ENCODE assay signal across 13 cellular contexts in the genomic region with DNA sequence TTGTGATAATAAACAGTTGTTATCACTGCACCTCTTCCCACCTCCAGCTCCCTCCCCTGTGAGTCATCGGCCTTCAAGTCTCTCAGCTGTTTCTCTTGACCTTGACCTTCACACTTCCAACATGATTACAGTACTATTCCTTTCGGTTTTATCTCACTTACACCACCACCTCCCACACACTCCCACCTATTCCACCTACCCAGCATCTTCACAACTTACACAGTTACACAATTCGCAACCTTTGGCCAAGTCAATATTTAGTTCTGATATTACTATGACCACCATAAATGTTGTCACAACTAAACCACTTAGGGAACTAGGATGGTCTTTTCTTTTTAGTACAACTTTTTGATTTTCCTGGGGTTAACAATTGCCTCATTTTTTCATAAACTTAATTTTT.
A peak's percentile ranks its signal among the peaks of the same experiment; 100 is the strongest.
DNase-seq lines count a peak whose midpoint lies in the region; ATAC-seq and TF ChIP-seq lines count a peak whose summit lies in the region.
"Had no signal": no experiment of that assay in that cellular context is flagged by ENCODE, and none has a peak within 500 bp of the region (broad histone marks: within the 10 kb centered on the region; RNA-seq: fewer than 3 reads in every experiment).

No MANE protein-coding gene starts in this region.

- H3K4me3 Mint-ChIP-seq in activated naive CD4-positive, alpha-beta T cell treated with anti-CD3 and anti-CD28 coated beads for 36 hours = no peak overlapping the region
- H3K4me3 Mint-ChIP-seq in stimulated activated naive CD8-positive, alpha-beta T cell treated with anti-CD3 and anti-CD28 coated beads, Interleukin-15, Interleukin-2, amounts not matched to agents 100 ng/mL and 50 ng/mL, for 24 hours = peak overlapping the region; percentile 14
- H3K4me3 Mint-ChIP-seq: CD8-positive, alpha-beta T cell; T-helper 1 cell treated with Interleukin-12 subunit alpha and Interleukin-12 subunit beta and Interleukin-4 antibody, amounts not matched to agents 30 μg/mL and 1 μg/mL, for 36 hours had no signal

- H3K4me1 Mint-ChIP-seq in activated naive CD4-positive, alpha-beta T cell treated with anti-CD3 and anti-CD28 coated beads for 36 hours (ENCODE audit: low read depth) = no peaks in the 10 kb centered on the region
- peaks cover 12% of the 10 kb centered on the region for H3K4me1 Mint-ChIP-seq in stimulated activated naive CD8-positive, alpha-beta T cell treated with anti-CD3 and anti-CD28 coated beads, Interleukin-15, Interleukin-2, amounts not matched to agents 100 ng/mL and 50 ng/mL, for 24 hours (ENCODE audit: low read depth)

- peaks cover 4 to 6% of the 10 kb centered on the region in 2 donors for H3K9me3 Mint-ChIP-seq in activated naive CD4-positive, alpha-beta T cell treated with anti-CD3 and anti-CD28 coated beads, Interleukin-2, amount 50 U/mL, for 72 hours
- H3K9me3 Mint-ChIP-seq in activated naive CD4-positive, alpha-beta T cell treated with anti-CD3 and anti-CD28 coated beads for 36 hours = peaks cover 1% of the 10 kb centered on the region
- H3K9me3 Mint-ChIP-seq in stimulated activated naive CD8-positive, alpha-beta T cell treated with anti-CD3 and anti-CD28 coated beads, Interleukin-15, Interleukin-2, amounts not matched to agents 100 ng/mL and 50 ng/mL, for 24 hours = peaks cover 12% of the 10 kb centered on the region

- H3K4me3 ChIP-seq in fibroblast of villous mesenchyme (ENCODE audit: low read depth, low read length) = no peak overlapping the region

- peaks cover 18% of the 10 kb centered on the region for H3K27me3 Mint-ChIP-seq in activated naive CD4-positive, alpha-beta T cell treated with anti-CD3 and anti-CD28 coated beads for 36 hours (ENCODE audit: low read depth)
- peaks cover 25% of the 10 kb centered on the region for H3K27me3 Mint-ChIP-seq in stimulated activated naive CD8-positive, alpha-beta T cell treated with anti-CD3 and anti-CD28 coated beads, Interleukin-15, Interleukin-2, amounts not matched to agents 100 ng/mL and 50 ng/mL, for 24 hours

- CTCF ChIA-PET in activated naive CD4-positive, alpha-beta T cell treated with anti-CD3 and anti-CD28 coated beads for 36 hours (lab: Charles Lee) = no interaction called here

- peak; percentile 64 to 69 for ATAC-seq in activated naive CD4-positive, alpha-beta T cell treated with anti-CD3 and anti-CD28 coated beads, Interleukin-2, amount 50 U/mL, for 72 hours
- ATAC-seq in HG03097 (IDR thresholded peaks at IDR 0.05; ENCODE audit: low FRiP score, unreplicated experiment) = no peak
- ATAC-seq: CD8-positive, alpha-beta T cell had no signal

- TF ChIP-seq CTCF in fibroblast of villous mesenchyme (IDR thresholded peaks at IDR 0.05; ENCODE audit: insufficient read depth, low read depth, low read length) = no peak

- intact Hi-C loops in activated naive CD4-positive, alpha-beta T cell treated with anti-CD3 and anti-CD28 coated beads for 36 hours (cut with micrococcal nuclease) = no loop called here

- no peaks in the 10 kb centered on the region for H3K36me3 Mint-ChIP-seq in activated naive CD4-positive, alpha-beta T cell treated with anti-CD3 and anti-CD28 coated beads, Interleukin-2, amount 50 U/mL, for 72 hours
- H3K36me3 Mint-ChIP-seq in activated naive CD4-positive, alpha-beta T cell treated with anti-CD3 and anti-CD28 coated beads for 36 hours (ENCODE audit: low read depth) = no peaks in the 10 kb centered on the region
- peaks cover 4% of the 10 kb centered on the region for H3K36me3 Mint-ChIP-seq in stimulated activated naive CD8-positive, alpha-beta T cell treated with anti-CD3 and anti-CD28 coated beads, Interleukin-15, Interleukin-2, amounts not matched to agents 100 ng/mL and 50 ng/mL, for 24 hours (ENCODE audit: low read depth)
- H3K36me3 Mint-ChIP-seq: CD8-positive, alpha-beta T cell had no signal

- no peak for DNase-seq in activated naive CD4-positive, alpha-beta T cell treated with anti-CD3 and anti-CD28 coated beads, Interleukin-2, amount 50 U/mL, for 72 hours (ENCODE audit: low spot score in 2 of 2)
- no peak for DNase-seq in activated naive CD4-positive, alpha-beta T cell treated with anti-CD3 and anti-CD28 coated beads for 36 hours
- DNase-seq in RPMI7951 (ENCODE audit: low read depth) = peak; percentile 76
- peak; percentile 45 for DNase-seq in fibroblast of villous mesenchyme (ENCODE audit: low read depth)
- no peak for DNase-seq in pons (ENCODE audit: low spot score)
- DNase-seq in GF-D8 (lab: John Stamatoyannopoulos, UW) = no peak
- DNase-seq: CD8-positive, alpha-beta T cell; effector memory CD4-positive, alpha-beta T cell; KG1; NCI-H524 had no signal

- no peak overlapping the region for H3K27ac Mint-ChIP-seq in activated naive CD4-positive, alpha-beta T cell treated with anti-CD3 and anti-CD28 coated beads, Interleukin-2, amount 50 U/mL, for 72 hours
- H3K27ac Mint-ChIP-seq in activated naive CD4-positive, alpha-beta T cell treated with anti-CD3 and anti-CD28 coated beads for 36 hours = no peak overlapping the region
- H3K27ac Mint-ChIP-seq in stimulated activated naive CD8-positive, alpha-beta T cell treated with anti-CD3 and anti-CD28 coated beads, Interleukin-15, Interleukin-2, amounts not matched to agents 100 ng/mL and 50 ng/mL, for 24 hours = peak overlapping the region; percentile 60
- H3K27ac Mint-ChIP-seq: CD8-positive, alpha-beta T cell; T-helper 1 cell treated with Interleukin-12 subunit alpha and Interleukin-12 subunit beta and Interleukin-4 antibody, amounts not matched to agents 30 μg/mL and 1 μg/mL, for 36 hours had no signal

Comparison
In these comparisons a context has a peak if more than half of its experiments do, and no peak if none do; other contexts are left out.
1. DNase-seq: peak in RPMI7951 (single experiment) and fibroblast of villous mesenchyme (single experiment); none in activated naive CD4-positive, alpha-beta T cell treated with anti-CD3 and anti-CD28 coated beads, Interleukin-2, amount 50 U/mL, for 72 hours (0 of 2), activated naive CD4-positive, alpha-beta T cell treated with anti-CD3 and anti-CD28 coated beads for 36 hours (single experiment), pons (single experiment) and GF-D8 (single experiment).